Comparison of ENCODE assay signal across 1 cellular context in genomic region chr10:110600487-110601101, GRCh38.
TF ChIP-seq lines count a peak whose summit lies in the region.

No MANE protein-coding gene starts in this region.

TF ChIP-seq in endothelial cell of umbilical vein, 7 proteins besides CTCF, POLR2A, EP300 and RAD21 (continued from another document):
- TF ChIP-seq EZH2 (IDR thresholded peaks at IDR 0.05; ENCODE audit: borderline replicate concordance, low read depth, low read length, severe bottlenecking) (no peak), FOS (IDR thresholded peaks at IDR 0.05; ENCODE audit: borderline replicate concordance, insufficient read depth, low read length) (no peak), JUN (IDR thresholded peaks at IDR 0.05; ENCODE audit: borderline replicate concordance, insufficient read depth, insufficient read length, low read depth) (no peak), GATA2 (IDR thresholded peaks at IDR 0.05; ENCODE audit: insufficient read depth, insufficient read length, low read depth, low read length) (no peak), POLR2AphosphoS5 (IDR thresholded peaks at IDR 0.05; ENCODE audit: insufficient read depth, low read depth, low read length) (no peak), MAX (IDR thresholded peaks at IDR 0.05; ENCODE audit: insufficient read depth, insufficient read length) (no peak)
